In the genomic region with DNA sequence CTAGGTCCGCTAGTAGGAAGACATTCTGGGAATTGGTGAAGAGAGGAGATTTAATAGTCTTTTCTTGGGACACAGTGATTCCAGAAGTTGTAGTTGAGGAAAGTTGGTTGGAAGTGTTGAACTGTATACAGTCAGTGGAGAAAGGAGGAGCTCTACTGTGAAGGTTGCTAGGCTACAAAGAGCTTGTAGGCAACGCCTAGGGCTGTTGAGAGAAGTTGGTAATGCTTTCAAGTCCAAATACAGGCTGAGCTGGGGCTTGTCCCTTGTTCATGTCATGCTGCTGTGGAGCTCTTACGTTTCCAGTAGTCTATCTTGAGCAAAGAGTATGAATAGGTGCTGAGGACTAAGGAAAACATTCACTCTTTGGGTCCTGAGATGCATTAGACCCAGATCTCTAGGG, we compare ENCODE assay signal across 8 cellular contexts. TPM values are rescaled to one million over a fixed set of nuclear protein-coding genes. Genes with fewer than 3 reads are reported as not detected.
DNase-seq lines count a peak whose midpoint lies in the region; ATAC-seq and TF ChIP-seq lines count a peak whose summit lies in the region.

No MANE protein-coding gene starts in this region.

- intact Hi-C loops in dorsolateral prefrontal cortex (cut with DNase I), result no loop called here
- intact Hi-C loops in lower leg skin (cut with DNase I; ENCODE audit: low total_unique reads), result no loop called here

- no peaks in the 10 kb centered on the region for H3K27me3 ChIP-seq in DND-41 (ENCODE audit: insufficient read depth, low read length, poor library complexity)
- H3K27me3 ChIP-seq in dorsolateral prefrontal cortex, result no peaks in the 10 kb centered on the region
- no peaks in the 10 kb centered on the region for H3K27me3 ChIP-seq in mucosa of rectum (ENCODE audit: control insufficient read depth in 2 of 2, insufficient read depth in 2 of 2, low read length in 2 of 2)

- ATAC-seq in DND-41 (ENCODE audit: insufficient read depth, low read depth), result no peak
- ATAC-seq in GM21381 (IDR thresholded peaks at IDR 0.05; ENCODE audit: unreplicated experiment), result no peak

- H3K4me1 ChIP-seq in DND-41 (ENCODE audit: insufficient read depth, low read length) (peaks cover 35% of the 10 kb centered on the region), mucosa of rectum (ENCODE audit: control insufficient read depth in 2 of 2, insufficient read depth in 2 of 2, low read length in 2 of 2) (peaks cover 8 to 12% of the 10 kb centered on the region in 2 donors)

- H3K9me3 ChIP-seq in DND-41 (ENCODE audit: insufficient read depth, low read length, severe bottlenecking), result no peaks in the 10 kb centered on the region
- no peaks in the 10 kb centered on the region for H3K9me3 ChIP-seq in mucosa of rectum (ENCODE audit: control insufficient read depth in 2 of 2, low read length in 2 of 2)

- no peaks in the 10 kb centered on the region for H3K36me3 ChIP-seq in DND-41 (ENCODE audit: insufficient read depth, low read length)
- no peaks in the 10 kb centered on the region for H3K36me3 ChIP-seq in mucosa of rectum (ENCODE audit: control insufficient read depth in 2 of 2, insufficient read depth in 2 of 2, low read length in 2 of 2)

- H3K4me3 ChIP-seq in DND-41 (ENCODE audit: low read depth in 1 of 2, low read length in 2 of 2) (peak overlapping the region; percentile 74 to 91; a peak in 3 of 4 replicates), dorsolateral prefrontal cortex (peak overlapping the region; percentile 67 to 98 (median 88)), mucosa of rectum (ENCODE audit: low read length in 2 of 2) (peak overlapping the region; percentile 76 to 85), lower leg skin (ENCODE audit: low read depth, poor library complexity, severe bottlenecking) (no peak overlapping the region)

- H3K9ac ChIP-seq in DND-41 (ENCODE audit: low read depth, low read length) (peak overlapping the region; percentile 77), mucosa of rectum (ENCODE audit: low read depth in 1 of 2, low read length in 2 of 2) (peak overlapping the region in 1 of 2 donors; percentile 29)

- peak overlapping the region; percentile 87 for H2AFZ ChIP-seq in DND-41 (ENCODE audit: low read depth, low read length)

- H3K79me2 ChIP-seq in DND-41 (ENCODE audit: insufficient read depth, low read length), result peaks cover 26% of the 10 kb centered on the region

- WGBS in lower leg skin, 2 donors, result 35 to 40% methylated on average over 3 of the region's 3 CpGs

- H3K27ac ChIP-seq in DND-41 (ENCODE audit: low read length), result peak overlapping the region; percentile 57; the same call in 1 of the 2 replicates
- peak overlapping the region in 1 of 59 donors; percentile 81 for H3K27ac ChIP-seq in dorsolateral prefrontal cortex
- no peak overlapping the region for H3K27ac ChIP-seq in mucosa of rectum (ENCODE audit: low read depth in 2 of 2, low read length in 2 of 2)

- TF ChIP-seq CTCF in DND-41 (IDR thresholded peaks at IDR 0.05; ENCODE audit: borderline replicate concordance, extremely low read depth, low read length, poor library complexity, severe bottlenecking) (no peak), dorsolateral prefrontal cortex (IDR thresholded peaks at IDR 0.05 in 54 of 56, conservative IDR thresholded peaks at IDR 0.05 in 2 of 56; ENCODE audit: low read depth in 1 of 56, partially characterized antibody in 56 of 56) (no peak), lower leg skin (IDR thresholded peaks at IDR 0.05) (no peak)

- H3K4me2 ChIP-seq in DND-41 (ENCODE audit: insufficient read depth, low read length), result peak overlapping the region; percentile 98

- peaks cover 6% of the 10 kb centered on the region; the same call in 1 of the 2 replicates for H4K20me1 ChIP-seq in DND-41 (ENCODE audit: insufficient read depth, low read length)

- no peak for TF ChIP-seq POLR2A in lower leg skin (IDR thresholded peaks at IDR 0.05)

- no peak for DNase-seq in DND-41
- peak; percentile 4 for DNase-seq in MV-4-11 (lab: John Stamatoyannopoulos, UW)
- DNase-seq in dorsolateral prefrontal cortex, result no peak
- no peak for DNase-seq in lower leg skin (ENCODE audit: low spot score in 2 of 2)
- no peak for DNase-seq in cerebellar nuclear complex (lab: John Stamatoyannopoulos, UW)
- no peak for DNase-seq in NCI-H187 (lab: John Stamatoyannopoulos, UW)

RNA-seq across cellular contexts. Expression of gene TBCEL, which starts 1.1 kb away (rescaled TPM):
- total RNA-seq in dorsolateral prefrontal cortex (10 to 100 TPM; 32.6 to 66.6 (median 44.3) TPM), lower leg skin (10 to 100 TPM in 3 of 4 donors, 1 to 10 TPM in 1; 6.4 to 11.2 (median 10.8) TPM)
